In the genomic region with DNA sequence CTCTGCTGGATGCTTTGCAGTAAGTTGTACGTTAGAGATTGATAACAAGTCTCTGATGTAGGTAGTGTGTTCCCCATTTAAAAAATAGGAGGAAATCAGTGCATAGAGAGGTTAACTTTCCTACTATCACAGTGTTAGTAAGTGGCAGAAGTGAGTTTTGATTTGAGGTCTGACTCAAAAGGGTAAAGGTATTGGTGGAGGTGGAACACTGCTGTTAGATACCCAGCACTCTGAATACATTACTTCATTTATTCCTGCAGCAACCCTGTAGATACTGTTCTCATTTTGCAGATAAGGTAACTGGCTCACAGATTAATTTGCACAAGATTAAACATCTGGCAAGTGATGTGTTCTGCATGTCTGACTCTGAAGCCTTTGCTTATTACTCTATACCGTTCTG, we compare ENCODE assay signal across 11 cellular contexts. TPM values are rescaled to one million over a fixed set of nuclear protein-coding genes. Genes with fewer than 3 reads are reported as not detected.
DNase-seq lines count a peak whose midpoint lies in the region; ATAC-seq and TF ChIP-seq lines count a peak whose summit lies in the region.
"Had no signal": no experiment of that assay in that cellular context is flagged by ENCODE, and none has a peak within 500 bp of the region (broad histone marks: within the 10 kb centered on the region; RNA-seq: fewer than 3 reads in every experiment).

No MANE protein-coding gene starts in this region.

- no peak overlapping the region for H3K4me3 Mint-ChIP-seq in immature natural killer cell

- peaks cover 13 to 20% of the 10 kb centered on the region in 2 donors for H3K4me1 Mint-ChIP-seq in immature natural killer cell

- peaks cover 12% of the 10 kb centered on the region; the same call in 1 of the 2 replicates for H4K20me1 ChIP-seq in OCI-LY7 (ENCODE audit: insufficient read depth, low read length)

- peaks cover 9 to 26% (median 12%) of the 10 kb centered on the region in 3 donors for H3K27me3 Mint-ChIP-seq in immature natural killer cell (ENCODE audit: low read depth in 3 of 3)

- H3K36me3 ChIP-seq in OCI-LY7 (ENCODE audit: insufficient read depth, low read length) (0 out of 2 replicates have a peak, but pooled peaks cover 4% of the 10 kb centered on the region), esophagus squamous epithelium (no peaks in the 10 kb centered on the region), sigmoid colon (no peaks in the 10 kb centered on the region)

- TF ChIP-seq CTCF in GM10266 (IDR thresholded peaks at IDR 0.05; ENCODE audit: control insufficient read depth, insufficient read depth, low read depth, missing control alignments) (no peak), OCI-LY7 (conservative IDR thresholded peaks at IDR 0.05; ENCODE audit: low read length) (no peak), esophagus squamous epithelium (IDR thresholded peaks at IDR 0.05) (no peak), sigmoid colon (IDR thresholded peaks at IDR 0.05) (no peak)

- no peaks in the 10 kb centered on the region for H3K9me3 ChIP-seq in OCI-LY7 (ENCODE audit: low read length)
- no peaks in the 10 kb centered on the region for H3K9me3 ChIP-seq in esophagus squamous epithelium
- H3K9me3 ChIP-seq in sigmoid colon, result no peaks in the 10 kb centered on the region

- intact Hi-C loops in OCI-LY7 (cut with micrococcal nuclease; ENCODE audit: unreplicated experiment) (loop anchor here (2.0 kb wide), 1 partner anchor 61 kb away; no protein-coding TSS in a partner anchor), esophagus squamous epithelium (cut with DNase I) (no loop called here), sigmoid colon (cut with DNase I) (loop anchor here (5.0 kb wide), 1 partner anchor 35 kb away; no protein-coding TSS in a partner anchor)

- no peak overlapping the region for H3K27ac Mint-ChIP-seq in immature natural killer cell

- no peak for ATAC-seq in GM21447 (IDR thresholded peaks at IDR 0.05; ENCODE audit: unreplicated experiment)

- 9 to 23% methylated on average over 2 of the region's 2 CpGs for WGBS in esophagus squamous epithelium, 2 donors
- WGBS in sigmoid colon, 2 donors, result 50 to 57% methylated on average over 2 of the region's 2 CpGs

- no peaks in the 10 kb centered on the region for H3K9me2 ChIP-seq in OCI-LY7 (ENCODE audit: insufficient read depth, low read length)

- H2AFZ ChIP-seq in OCI-LY7 (ENCODE audit: low read length), result no peak overlapping the region

- no peak for TF ChIP-seq EP300 in sigmoid colon (IDR thresholded peaks at IDR 0.05)

- H3K79me2 ChIP-seq in OCI-LY7 (ENCODE audit: insufficient read depth, low read depth, low read length), result peaks cover 61% of the 10 kb centered on the region

- DNase-seq in GM10266 (ENCODE audit: extremely low spot score), result peak; percentile 36
- DNase-seq in OCI-LY7 (ENCODE audit: low spot score), result peak; percentile 29
- DNase-seq in esophagus squamous epithelium (lab: John Stamatoyannopoulos, UW), result no peak
- DNase-seq in sigmoid colon, result no peak
- DNase-seq in stimulated activated CD4-positive, alpha-beta T cell treated with anti-CD3 and anti-CD28 coated beads, Interleukin-12 subunit alpha, Interleukin-12 subunit beta, amount 100 ng/mL, for 4 hours, result no peak
- DNase-seq in immature natural killer cell, result no peak
- DNase-seq in 8988T, result no peak
- DNase-seq: cerebellar nuclear complex, NCI-H2081 treated with DMSO at 0.1 percent for 48 hours had no signal

- BruUV-seq in OCI-LY7 (replicated peaks; lab: Mats Ljungman, UMichigan), result no TSS peak

- peak overlapping the region; percentile 83 for H3K4me2 ChIP-seq in OCI-LY7 (ENCODE audit: low read length)

- H3K4me1 ChIP-seq in OCI-LY7 (ENCODE audit: insufficient read depth, low read length, poor library complexity, severe bottlenecking) (peaks cover 23% of the 10 kb centered on the region), esophagus squamous epithelium (peaks cover 0 to 61% (median 4%) of the 10 kb centered on the region in 3 donors), sigmoid colon (peaks cover 0 to 57% (median 41%) of the 10 kb centered on the region in 4 donors)

- no peaks in the 10 kb centered on the region for H3K27me3 ChIP-seq in esophagus squamous epithelium
- H3K27me3 ChIP-seq in sigmoid colon, result no peaks in the 10 kb centered on the region

- CTCF ChIA-PET in OCI-LY7 (lab: Charles Lee; ENCODE audit: unreplicated experiment), result no interaction called here

- H3K27ac ChIP-seq in OCI-LY7 (ENCODE audit: low read depth, low read length, poor library complexity, severe bottlenecking) (peak overlapping the region; percentile 14), esophagus squamous epithelium (peak overlapping the region in 1 of 4 donors; percentile 20), sigmoid colon (no peak overlapping the region)

- H3K36me3 Mint-ChIP-seq in immature natural killer cell, result no peaks in the 10 kb centered on the region

- POLR2A ChIA-PET in OCI-LY7 (lab: Charles Lee), result interaction anchor here (1.3 to 1.5 kb wide), 2 partner anchors 11 to 51 kb away, joined by 3 to 4 read pairs; no protein-coding TSS in a partner anchor

- H3K4me3 ChIP-seq in OCI-LY7 (ENCODE audit: low read depth, low read length, poor library complexity, severe bottlenecking) (peak overlapping the region; percentile 97), esophagus squamous epithelium (peak overlapping the region in 3 of 4 donors; percentile 3 to 87 (median 82)), sigmoid colon (peak overlapping the region in 3 of 4 donors; percentile 73 to 96 (median 91))
- H3K4me3 ChIP-seq: lung had no signal

- TF ChIP-seq POLR2A in esophagus squamous epithelium (IDR thresholded peaks at IDR 0.05) (no peak), sigmoid colon (IDR thresholded peaks at IDR 0.05) (no peak)

- H3K9me3 Mint-ChIP-seq in immature natural killer cell, result peaks cover 0 to 1% (median 0%) of the 10 kb centered on the region in 6 donors

RNA-seq across cellular contexts. Expression of gene CAMSAP2, which starts 3.1 kb away (rescaled TPM):
- total RNA-seq in OCI-LY7 (2014; rRNA removed; shearing (Covaris generic)), result 9.2 and 10.0 TPM in 2 replicates
- 12.2 and 14.9 TPM in 2 replicates for total RNA-seq in OCI-LY7 (2022)
- 10 to 100 TPM in 3 of 4 donors, 1 to 10 TPM in 1; 9.2 to 27.5 (median 19.7) TPM for total RNA-seq in esophagus squamous epithelium
- total RNA-seq in sigmoid colon, result 10 to 100 TPM; 31.8 to 40.7 (median 38.6) TPM
- polyA plus RNA-seq in sigmoid colon, result 1 to 10 TPM; 1.2 to 3.9 (median 3.6) TPM
- polyA plus RNA-seq in immature natural killer cell, result under 1 TPM in 1 of 3 donors, not detected in 2; 0.21 TPM

Comparison
In these comparisons a context has a peak if more than half of its experiments do, and no peak if none do; other contexts are left out.
1. DNase-seq: peak in GM10266 (single experiment) and OCI-LY7 (single experiment); none in esophagus squamous epithelium (single experiment), sigmoid colon (single experiment), stimulated activated CD4-positive, alpha-beta T cell treated with anti-CD3 and anti-CD28 coated beads, Interleukin-12 subunit alpha, Interleukin-12 subunit beta, amount 100 ng/mL, for 4 hours (single experiment), immature natural killer cell (0 of 3) and 8988T (single experiment).
2. Peak in every context shown above with its lines, with median percentiles within 50 percentile points of each other: H3K4me3 ChIP-seq.